Comparison of ENCODE assay signal across 1 cellular context in genomic region chr6:7073082-7073783, GRCh38.
TF ChIP-seq lines count a peak whose summit lies in the region.

No MANE protein-coding gene starts in this region.

TF ChIP-seq in GM12878, 131 proteins besides CTCF, POLR2A, EP300 and RAD21 (continued from another document):
- TF ChIP-seq GATAD2B (conservative IDR thresholded peaks at IDR 0.05; ENCODE audit: low read depth) (0 out of 2 replicates have a peak, but pooled peaks have one; percentile 13), LARP7 (IDR thresholded peaks at IDR 0.05) (no peak), NFIC (IDR thresholded peaks at IDR 0.05; ENCODE audit: low read depth, low read length) (no peak), GABPA (IDR thresholded peaks at IDR 0.05; ENCODE audit: low read depth) (no peak), BMI1 (IDR thresholded peaks at IDR 0.05; ENCODE audit: borderline replicate concordance) (peak; percentile 36; the same call in 1 of the 2 replicates), SMARCA5 (IDR thresholded peaks at IDR 0.05) (0 out of 2 replicates have a peak, but pooled peaks have one; percentile 31), E2F4 (IDR thresholded peaks at IDR 0.05; ENCODE audit: low read depth, low read length) (no peak)
